Comparison of ENCODE assay signal across 8 cellular contexts in the genomic region with DNA sequence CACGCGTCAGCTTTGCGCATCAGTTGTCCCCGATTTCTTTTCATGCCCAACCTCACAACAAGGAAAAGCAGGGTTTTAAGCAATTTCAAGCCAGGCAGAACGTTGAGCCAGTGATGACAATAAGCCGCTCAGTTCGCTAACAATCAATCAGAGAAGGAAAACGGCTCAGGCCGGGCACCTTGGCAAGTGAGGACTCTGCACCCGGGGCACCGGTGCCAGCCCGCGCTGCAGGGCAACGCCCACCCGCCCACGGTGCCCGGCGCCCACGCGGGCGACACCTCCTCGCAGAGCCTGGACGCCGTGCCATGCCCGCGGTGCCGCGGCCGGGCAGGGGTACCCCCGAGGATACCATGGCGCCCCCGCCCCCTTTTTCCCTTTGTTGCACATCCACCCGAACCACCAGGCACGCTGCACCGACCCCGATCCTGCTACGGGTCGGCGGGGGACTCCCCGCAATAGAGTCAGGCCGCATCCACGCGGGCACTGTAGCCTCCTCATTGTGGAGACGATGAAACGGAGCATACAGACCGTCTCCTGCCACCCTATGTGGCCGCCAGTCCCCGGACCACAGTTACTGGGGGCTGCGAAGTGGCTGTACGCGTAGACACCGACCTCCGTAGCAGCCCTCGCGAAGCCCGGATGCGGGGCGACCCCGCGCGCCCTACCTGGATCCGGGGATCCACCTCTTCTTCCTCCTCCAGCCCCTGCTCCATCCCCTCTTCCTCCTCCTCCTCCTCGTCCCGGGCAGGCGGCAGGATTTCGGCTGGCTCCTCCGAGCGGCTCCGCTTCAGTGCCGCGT. TPM values are rescaled to one million over a fixed set of nuclear protein-coding genes. Genes with fewer than 3 reads are reported as not detected.
DNase-seq lines count a peak whose midpoint lies in the region; ATAC-seq, FAIRE-seq and TF ChIP-seq lines count a peak whose summit lies in the region.

No MANE protein-coding gene starts in this region.

- TF ChIP-seq POLR2A in vagina (IDR thresholded peaks at IDR 0.05): no peak

- H2AFZ ChIP-seq in GM23338: peak overlapping the region; percentile 94

- intact Hi-C loops in vagina (cut with DNase I): loop anchor here (2.0 kb wide), 3 partner anchors 47 to 69 kb away; no protein-coding TSS in a partner anchor

- H3K4me2 ChIP-seq in DOHH2 (ENCODE audit: low read length) (peak overlapping the region; percentile 87), GM23338 (peak overlapping the region; percentile 92)

- ATAC-seq in GM23338 (peak; percentile 42), omental fat pad (ENCODE audit: low FRiP score) (peak; percentile 25)

- H3K27ac ChIP-seq in DOHH2 (ENCODE audit: low read depth, low read length) (peak overlapping the region; percentile 39), GM23338 (ENCODE audit: low read depth) (no peak overlapping the region), vagina (peak overlapping the region; percentile 95)

- H4K20me1 ChIP-seq in DOHH2 (ENCODE audit: control insufficient read depth, insufficient read depth, low read depth, low read length) (no peaks in the 10 kb centered on the region), GM23338 (replicated peaks; ENCODE audit: insufficient read depth) (no peaks in the 10 kb centered on the region)

- peaks cover 14% of the 10 kb centered on the region for H3F3A ChIP-seq in DOHH2 (ENCODE audit: control insufficient read depth, insufficient read depth)
- H3F3A ChIP-seq in GM23338 (replicated peaks; ENCODE audit: low read depth): peaks cover 9% of the 10 kb centered on the region

- H3K4me1 ChIP-seq in DOHH2 (ENCODE audit: control insufficient read depth, low read length) (peaks cover 65% of the 10 kb centered on the region), GM23338 (ENCODE audit: insufficient read depth) (peaks cover 24% of the 10 kb centered on the region), vagina (peaks cover 46% of the 10 kb centered on the region)

- H3K4me3 ChIP-seq in DOHH2 (ENCODE audit: low read length) (peak overlapping the region; percentile 88), GM23338 (peak overlapping the region; percentile 92), vagina (peak overlapping the region; percentile 79 to 87)

- H3K9me3 Mint-ChIP-seq in GM23338: no peaks in the 10 kb centered on the region; the same call in 2 of the 3 replicates

- DNase-seq in GM23338 (ENCODE audit: low spot score): peak; percentile 67
- peak; percentile 33 for DNase-seq in NCI-H2227 (lab: John Stamatoyannopoulos, UW; ENCODE audit: unreplicated experiment)
- peak; percentile 11 to 21 for DNase-seq in activated T-helper 1 cell treated with anti-CD3 and anti-CD28 coated beads, Interleukin-2, amount 50 U/mL, for 16 hours (ENCODE audit: low read depth in 1 of 2, low spot score in 1 of 2)
- DNase-seq in frontal cortex (ENCODE audit: low spot score in 2 of 2): peak; percentile 43 to 46
- no peak for DNase-seq in omental fat pad (ENCODE audit: low spot score)
- no peak for DNase-seq in vagina (ENCODE audit: extremely low spot score in 2 of 2)
- DNase-seq in GDM1 (lab: John Stamatoyannopoulos, UW): no peak

- peaks cover 33% of the 10 kb centered on the region for H3K4me1 Mint-ChIP-seq in GM23338

- peaks cover 50% of the 10 kb centered on the region for H3K79me2 ChIP-seq in DOHH2 (ENCODE audit: control insufficient read depth, low read length)
- 0 out of 2 replicates have a peak, but pooled peaks cover 5% of the 10 kb centered on the region for H3K79me2 ChIP-seq in GM23338 (replicated peaks; ENCODE audit: insufficient read depth)

- FAIRE-seq in frontal cortex (lab: Jason Lieb, UNC): no peak

- no peaks in the 10 kb centered on the region for H3K9me3 ChIP-seq in DOHH2 (ENCODE audit: control insufficient read depth, insufficient read depth, low read length)
- H3K9me3 ChIP-seq in vagina: no peaks in the 10 kb centered on the region

- peaks cover 45% of the 10 kb centered on the region for H3K36me3 ChIP-seq in DOHH2 (ENCODE audit: control insufficient read depth, low read length)
- no peaks in the 10 kb centered on the region for H3K36me3 ChIP-seq in GM23338 (ENCODE audit: insufficient read depth)
- H3K36me3 ChIP-seq in vagina: no peaks in the 10 kb centered on the region

- no peak overlapping the region for H3K27ac Mint-ChIP-seq in GM23338

- peak overlapping the region; percentile 89 for H3K4me3 Mint-ChIP-seq in GM23338

- H3K9me2 ChIP-seq in DOHH2 (replicated peaks; ENCODE audit: control insufficient read depth, low read length) (no peaks in the 10 kb centered on the region), GM23338 (ENCODE audit: insufficient read depth) (no peaks in the 10 kb centered on the region)

- TF ChIP-seq CTCF in DOHH2 (IDR thresholded peaks at IDR 0.05; ENCODE audit: low read depth, low read length, poor library complexity, severe bottlenecking): no peak
- TF ChIP-seq CTCF in GM23338 (conservative IDR thresholded peaks at IDR 0.05; ENCODE audit: low read depth in 2 of 2): no peak
- TF ChIP-seq CTCF in omental fat pad (IDR thresholded peaks at IDR 0.05): no peak
- TF ChIP-seq CTCF in vagina (IDR thresholded peaks at IDR 0.05): no peak

- H3K27me3 ChIP-seq in DOHH2 (ENCODE audit: control insufficient read depth, low read length): no peaks in the 10 kb centered on the region
- peaks cover 31% of the 10 kb centered on the region for H3K27me3 ChIP-seq in GM23338 (ENCODE audit: insufficient read depth)
- no peaks in the 10 kb centered on the region for H3K27me3 ChIP-seq in vagina

- H3K27me3 Mint-ChIP-seq in GM23338 (ENCODE audit: insufficient read depth, low read depth, poor library complexity): peaks cover 17% of the 10 kb centered on the region

- no peaks in the 10 kb centered on the region for H3K36me3 Mint-ChIP-seq in GM23338 (ENCODE audit: low read depth)

TF ChIP-seq in GM23338, 12 proteins besides CTCF, POLR2A, EP300 and RAD21:
- TF ChIP-seq ZNF114 (CRISPR knock-in tag; IDR thresholded peaks at IDR 0.05): no peak
- TF ChIP-seq, protein P1, sequence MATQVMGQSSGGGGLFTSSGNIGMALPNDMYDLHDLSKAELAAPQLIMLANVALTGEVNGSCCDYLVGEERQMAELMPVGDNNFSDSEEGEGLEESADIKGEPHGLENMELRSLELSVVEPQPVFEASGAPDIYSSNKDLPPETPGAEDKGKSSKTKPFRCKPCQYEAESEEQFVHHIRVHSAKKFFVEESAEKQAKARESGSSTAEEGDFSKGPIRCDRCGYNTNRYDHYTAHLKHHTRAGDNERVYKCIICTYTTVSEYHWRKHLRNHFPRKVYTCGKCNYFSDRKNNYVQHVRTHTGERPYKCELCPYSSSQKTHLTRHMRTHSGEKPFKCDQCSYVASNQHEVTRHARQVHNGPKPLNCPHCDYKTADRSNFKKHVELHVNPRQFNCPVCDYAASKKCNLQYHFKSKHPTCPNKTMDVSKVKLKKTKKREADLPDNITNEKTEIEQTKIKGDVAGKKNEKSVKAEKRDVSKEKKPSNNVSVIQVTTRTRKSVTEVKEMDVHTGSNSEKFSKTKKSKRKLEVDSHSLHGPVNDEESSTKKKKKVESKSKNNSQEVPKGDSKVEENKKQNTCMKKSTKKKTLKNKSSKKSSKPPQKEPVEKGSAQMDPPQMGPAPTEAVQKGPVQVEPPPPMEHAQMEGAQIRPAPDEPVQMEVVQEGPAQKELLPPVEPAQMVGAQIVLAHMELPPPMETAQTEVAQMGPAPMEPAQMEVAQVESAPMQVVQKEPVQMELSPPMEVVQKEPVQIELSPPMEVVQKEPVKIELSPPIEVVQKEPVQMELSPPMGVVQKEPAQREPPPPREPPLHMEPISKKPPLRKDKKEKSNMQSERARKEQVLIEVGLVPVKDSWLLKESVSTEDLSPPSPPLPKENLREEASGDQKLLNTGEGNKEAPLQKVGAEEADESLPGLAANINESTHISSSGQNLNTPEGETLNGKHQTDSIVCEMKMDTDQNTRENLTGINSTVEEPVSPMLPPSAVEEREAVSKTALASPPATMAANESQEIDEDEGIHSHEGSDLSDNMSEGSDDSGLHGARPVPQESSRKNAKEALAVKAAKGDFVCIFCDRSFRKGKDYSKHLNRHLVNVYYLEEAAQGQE (IDR thresholded peaks at IDR 0.05; ENCODE audit: unreplicated experiment): no peak
- no peak for TF ChIP-seq STAT1 (IDR thresholded peaks at IDR 0.05; ENCODE audit: unreplicated experiment)
- no peak for TF ChIP-seq EZH2 (IDR thresholded peaks at IDR 0.05; ENCODE audit: low read depth, unreplicated experiment)
- TF ChIP-seq EZH2phosphoT487 (IDR thresholded peaks at IDR 0.05; ENCODE audit: unreplicated experiment): no peak
- TF ChIP-seq NANOG (IDR thresholded peaks at IDR 0.05; ENCODE audit: borderline replicate concordance): no peak
- no peak for TF ChIP-seq JUNB (IDR thresholded peaks at IDR 0.05; ENCODE audit: unreplicated experiment)
- TF ChIP-seq CREB1 (CRISPR knock-in tag; IDR thresholded peaks at IDR 0.05; ENCODE audit: low read depth): no peak

RNA-seq across cellular contexts. Expression of a gene that starts 0.6 kb away (rescaled TPM):
- 8.3 and 9.1 TPM in 2 replicates for total RNA-seq in GM23338 (2014; rRNA removed; shearing (Covaris generic))
- polyA plus RNA-seq in GM23338 (2016; fragmentation: Nextera tagmentation; extraction: Ambion mirVana): 5.8 and 5.9 TPM in 2 replicates
- total RNA-seq in frontal cortex (67.7 TPM), omental fat pad (100 to 1,000 TPM in 1 of 4 donors, 10 to 100 TPM in 3; 71.1 to 114 (median 88.4) TPM), vagina (78.6 TPM)

Comparison
In these comparisons a context has a peak if more than half of its experiments do, and no peak if none do; other contexts are left out.
1. DNase-seq: peak in GM23338 (single experiment), NCI-H2227 (single experiment), activated T-helper 1 cell treated with anti-CD3 and anti-CD28 coated beads, Interleukin-2, amount 50 U/mL, for 16 hours (2 of 2) and frontal cortex (2 of 2); none in omental fat pad (single experiment), vagina (0 of 2) and GDM1 (single experiment).
2. Peak in every context shown above with its lines, with median percentiles within 50 percentile points of each other: H3K4me3 ChIP-seq.